1 cellular context compared by ENCODE assay signal in the genomic region with DNA sequence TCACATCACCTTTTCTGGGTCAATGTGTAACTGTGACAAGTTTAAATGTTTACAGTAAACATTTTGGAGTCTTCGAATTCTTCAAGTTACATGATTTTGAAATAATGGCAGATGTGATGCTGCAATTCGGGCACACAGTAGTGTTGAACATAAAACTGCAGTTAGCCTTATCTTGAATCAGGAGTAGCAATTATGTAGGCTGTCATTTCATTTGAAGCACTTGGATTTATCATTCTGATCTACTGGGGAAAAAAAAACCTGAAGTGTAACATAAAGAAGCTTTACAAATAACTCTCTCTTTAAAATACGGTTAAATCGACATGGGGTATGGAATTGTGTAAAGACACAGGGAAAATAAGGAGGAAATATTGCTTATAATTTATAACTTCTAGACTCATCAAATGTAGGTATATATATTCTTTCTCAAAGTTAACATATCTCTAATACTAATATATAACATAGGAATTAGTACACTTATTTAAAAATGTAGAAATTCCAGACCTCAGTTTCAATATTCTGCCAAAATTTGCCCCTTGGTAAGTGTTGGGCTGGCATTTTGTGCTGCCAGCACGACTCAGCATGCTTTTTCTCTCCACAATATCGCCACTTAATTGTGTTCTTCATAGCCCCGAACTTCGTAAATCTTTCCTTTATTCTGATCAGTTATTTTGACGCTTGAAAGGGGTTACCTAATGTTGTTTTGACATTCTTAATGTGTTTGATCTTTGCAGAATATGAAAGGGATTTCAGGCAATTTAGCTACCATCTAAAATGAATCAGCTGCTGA.
TF ChIP-seq lines count a peak whose summit lies in the region.

No MANE protein-coding gene starts in this region.

TF ChIP-seq in GM23338, 12 proteins besides CTCF, POLR2A, EP300 and RAD21 (continued from another document):
- no peak for TF ChIP-seq ZNF462 (CRISPR knock-in tag; IDR thresholded peaks at IDR 0.05)
- no peak for TF ChIP-seq STAT1 (IDR thresholded peaks at IDR 0.05; ENCODE audit: unreplicated experiment)
- TF ChIP-seq CREB1 (CRISPR knock-in tag; IDR thresholded peaks at IDR 0.05; ENCODE audit: low read depth) = no peak
- TF ChIP-seq EZH2 (IDR thresholded peaks at IDR 0.05; ENCODE audit: low read depth, unreplicated experiment) = no peak
- no peak for TF ChIP-seq NANOG (IDR thresholded peaks at IDR 0.05; ENCODE audit: borderline replicate concordance)
- TF ChIP-seq ZNF114 (CRISPR knock-in tag; IDR thresholded peaks at IDR 0.05) = no peak
- TF ChIP-seq POLR2AphosphoS5 (IDR thresholded peaks at IDR 0.05; ENCODE audit: low read depth) = no peak
TF ChIP-seq in GM23338: peak in this region for 0.
